Comparison of ENCODE assay signal across 21 cellular contexts in the genomic region with DNA sequence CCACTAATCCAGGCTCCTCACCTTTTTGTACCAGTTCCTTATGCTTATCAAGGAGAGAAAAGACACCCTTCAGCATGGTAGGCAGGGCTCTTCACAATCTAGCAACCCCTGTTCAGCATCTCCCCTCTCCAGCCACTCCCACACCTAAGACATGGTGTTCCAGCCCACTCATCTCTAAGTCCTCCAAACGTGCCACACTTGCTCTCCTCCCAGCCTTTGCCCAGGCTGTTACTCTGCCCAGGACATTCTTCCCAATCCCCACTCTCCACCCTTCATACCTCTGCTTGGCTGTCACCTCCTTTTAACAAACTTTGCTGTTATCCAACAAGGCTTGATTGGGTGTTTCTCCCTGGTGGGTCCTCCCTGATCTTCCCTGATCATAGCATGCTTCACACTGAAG.
"Had no signal": no experiment of that assay in that cellular context is flagged by ENCODE, and none has a peak within 500 bp of the region (broad histone marks: within the 10 kb centered on the region; RNA-seq: fewer than 3 reads in every experiment).

No MANE protein-coding gene starts in this region.

- H3K4me3 ChIP-seq: hepatocyte, left ventricle myocardium inferior, lung, prostate gland, right lobe of liver, spleen, testis had no signal

- H3K27me3 ChIP-seq: foreskin keratinocyte, hepatocyte, right lobe of liver, spleen, testis had no signal

- H3K9ac ChIP-seq: parathyroid adenoma had no signal

- H3K9me3 ChIP-seq: left ventricle myocardium inferior, prostate gland, right lobe of liver, spleen, testis had no signal

- H3K27ac ChIP-seq: foreskin keratinocyte, hepatocyte, left ventricle myocardium inferior, parathyroid adenoma, prostate gland, right lobe of liver, spleen, testis had no signal

- H3K36me3 ChIP-seq: left ventricle myocardium inferior, prostate gland, right lobe of liver, spleen had no signal

- H3K4me2 ChIP-seq: hepatocyte had no signal

- DNase-seq: erythroblast; foreskin keratinocyte; kidney; left cardiac atrium; left ventricle myocardium inferior; mesenchymal stem cell; midbrain; naive B cell; occipital lobe; right lobe of liver; spleen; stimulated activated CD4-positive, alpha-beta T cell treated with anti-CD3 and anti-CD28 coated beads, Interleukin-15, amount 100 ng/mL, for 24 hours; stimulated activated CD4-positive, alpha-beta T cell treated with anti-CD3 and anti-CD28 coated beads, Interleukin-1b, Interleukin-23, amount 100 ng/mL, for 48 hours; stimulated activated CD4-positive, alpha-beta T cell treated with anti-CD3 and anti-CD28 coated beads, Interleukin-4, amount 100 ng/mL, for 24 hours; testis had no signal

- H2AFZ ChIP-seq: hepatocyte, parathyroid adenoma had no signal

- H3K4me1 ChIP-seq: foreskin keratinocyte, parathyroid adenoma, prostate gland, spleen, testis had no signal

- ATAC-seq: foreskin keratinocyte; left cardiac atrium; right lobe of liver; stimulated activated memory B cell treated with anti-CD40 and anti-IgM and Interleukin-4, amounts not matched to agents 10 μg/mL and 1 μg/mL and 100 μg/mL, for 72 hours had no signal

- FAIRE-seq: endothelial cell of umbilical vein, kidney had no signal
